13 cellular contexts compared by ENCODE assay signal in genomic region chr6:87754828-87755227, GRCh38. TPM values are rescaled to one million over a fixed set of nuclear protein-coding genes. Genes with fewer than 3 reads are reported as not detected.
DNase-seq lines count a peak whose midpoint lies in the region; ATAC-seq and TF ChIP-seq lines count a peak whose summit lies in the region.
"Had no signal": no experiment of that assay in that cellular context is flagged by ENCODE, and none has a peak within 500 bp of the region (broad histone marks: within the 10 kb centered on the region; RNA-seq: fewer than 3 reads in every experiment).

No MANE protein-coding gene starts in this region.

- intact Hi-C loops in OCI-LY7 (cut with micrococcal nuclease; ENCODE audit: unreplicated experiment) = loop anchor here (1.0 to 5.0 kb wide), 3 partner anchors 53 to 857 kb away; partner anchors contain the start of genes AKIRIN2 and CNR1
- intact Hi-C loops in ascending aorta (cut with DNase I) = no loop called here

- TF ChIP-seq POLR2A in tibial nerve (IDR thresholded peaks at IDR 0.05) = no peak

- H3K27ac ChIP-seq in OCI-LY7 (ENCODE audit: low read depth, low read length, poor library complexity, severe bottlenecking) (peak overlapping the region; percentile 78), ascending aorta (no peak overlapping the region), tibial nerve (no peak overlapping the region)
- H3K27ac ChIP-seq: cardiac muscle cell had no signal

- no peaks in the 10 kb centered on the region for H3K27me3 ChIP-seq in ascending aorta
- H3K27me3 ChIP-seq in tibial nerve = no peaks in the 10 kb centered on the region
- H3K27me3 ChIP-seq: cardiac muscle cell had no signal

- DNase-seq in GM10266 (ENCODE audit: extremely low spot score) (peak; percentile 63), OCI-LY7 (ENCODE audit: low spot score) (peak; percentile 90), ascending aorta (ENCODE audit: low spot score in 2 of 2) (no peak), NCI-H1048 (lab: John Stamatoyannopoulos, UW) (no peak), tibial nerve (ENCODE audit: low spot score in 2 of 2) (no peak), NCI-H748 treated with DMSO at 0.1 percent for 48 hours (lab: John Stamatoyannopoulos, UW) (no peak)
- DNase-seq: activated CD4-positive, alpha-beta T cell treated with anti-CD3 and anti-CD28 coated beads, Interleukin-2, amount 50 U/mL, for 4 hours; activated gamma-delta T cell treated with Interleukin-2 at 50 U/mL for 16 hours; NCI-H446 treated with DMSO at 0.1 percent for 48 hours; T-cell had no signal

- no peaks in the 10 kb centered on the region for H3K79me2 ChIP-seq in OCI-LY7 (ENCODE audit: insufficient read depth, low read depth, low read length)

- TF ChIP-seq CTCF in GM10266 (IDR thresholded peaks at IDR 0.05; ENCODE audit: control insufficient read depth, insufficient read depth, low read depth, missing control alignments) = no peak
- TF ChIP-seq CTCF in OCI-LY7 (conservative IDR thresholded peaks at IDR 0.05; ENCODE audit: low read length) = no peak
- TF ChIP-seq CTCF in ascending aorta (IDR thresholded peaks at IDR 0.05) = no peak
- no peak for TF ChIP-seq CTCF in tibial nerve (IDR thresholded peaks at IDR 0.05)

- no peaks in the 10 kb centered on the region; the same call in 1 of the 2 replicates for H3K36me3 ChIP-seq in OCI-LY7 (ENCODE audit: insufficient read depth, low read length)
- H3K36me3 ChIP-seq in ascending aorta = no peaks in the 10 kb centered on the region
- H3K36me3 ChIP-seq in tibial nerve = no peaks in the 10 kb centered on the region
- H3K36me3 ChIP-seq: cardiac muscle cell had no signal

- H3K4me2 ChIP-seq in OCI-LY7 (ENCODE audit: low read length) = peak overlapping the region; percentile 61

- CTCF ChIA-PET in OCI-LY7 (lab: Charles Lee; ENCODE audit: unreplicated experiment) = interaction anchor here (1.4 kb wide), 1 partner anchor 13 kb away, joined by 5 read pairs; no protein-coding TSS in a partner anchor

- no TSS peak for BruUV-seq in OCI-LY7 (replicated peaks; lab: Mats Ljungman, UMichigan)

- H4K20me1 ChIP-seq in OCI-LY7 (ENCODE audit: insufficient read depth, low read length) = no peaks in the 10 kb centered on the region

- H3K9me3 ChIP-seq in OCI-LY7 (ENCODE audit: low read length) (peaks cover 14% of the 10 kb centered on the region), ascending aorta (no peaks in the 10 kb centered on the region), tibial nerve (no peaks in the 10 kb centered on the region)

- H3K9me2 ChIP-seq in OCI-LY7 (ENCODE audit: insufficient read depth, low read length) = no peaks in the 10 kb centered on the region

- H3K4me3 ChIP-seq in OCI-LY7 (ENCODE audit: low read depth, low read length, poor library complexity, severe bottlenecking) = peak overlapping the region; percentile 16
- no peak overlapping the region for H3K4me3 ChIP-seq in ascending aorta
- no peak overlapping the region for H3K4me3 ChIP-seq in tibial nerve
- H3K4me3 ChIP-seq: cardiac muscle cell had no signal

- 76 to 81% methylated on average over 1 of the region's 1 CpG for WGBS in tibial nerve, 2 donors

- POLR2A ChIA-PET in OCI-LY7 (lab: Charles Lee) = interaction anchor here (0.6 to 1.8 kb wide), 41 partner anchors 9 to 870 kb away, joined by 3 to 9 read pairs (median 4); partner anchors contain the start of gene AKIRIN2

- peak overlapping the region; percentile 53; the same call in 1 of the 2 replicates for H2AFZ ChIP-seq in OCI-LY7 (ENCODE audit: low read length)

- H3K4me1 ChIP-seq in OCI-LY7 (ENCODE audit: insufficient read depth, low read length, poor library complexity, severe bottlenecking) = peaks cover 49% of the 10 kb centered on the region
- H3K4me1 ChIP-seq in ascending aorta = peaks cover 0 to 3% of the 10 kb centered on the region in 2 donors
- peaks cover 0 to 18% (median 3%) of the 10 kb centered on the region in 4 donors for H3K4me1 ChIP-seq in tibial nerve

- TF ChIP-seq EP300 in tibial nerve (IDR thresholded peaks at IDR 0.05) = no peak

- peak; percentile 58 for ATAC-seq in GM21367 (IDR thresholded peaks at IDR 0.05; ENCODE audit: unreplicated experiment)
- peak; percentile 62 for ATAC-seq in HG03135 (IDR thresholded peaks at IDR 0.05; ENCODE audit: unreplicated experiment)
- ATAC-seq: T-cell had no signal

RNA-seq across cellular contexts. Expression of gene AKIRIN2, which starts 52.8 kb away (rescaled TPM):
- 70.3 and 70.4 TPM in 2 replicates for total RNA-seq in OCI-LY7 (2014; rRNA removed; shearing (Covaris generic))
- total RNA-seq in OCI-LY7 (2022) = 127 and 129 TPM in 2 replicates
- 39.1 TPM for total RNA-seq in ascending aorta
- 10 to 100 TPM; 18.8 to 29.5 (median 24.2) TPM for total RNA-seq in tibial nerve

Comparison
In these comparisons a context has a peak if more than half of its experiments do, and no peak if none do; other contexts are left out.
1. DNase-seq: peak in GM10266 (single experiment) and OCI-LY7 (single experiment); none in ascending aorta (0 of 2), NCI-H1048 (single experiment), tibial nerve (0 of 2) and NCI-H748 treated with DMSO at 0.1 percent for 48 hours (single experiment).